1 cellular context compared by ENCODE assay signal in the genomic region with DNA sequence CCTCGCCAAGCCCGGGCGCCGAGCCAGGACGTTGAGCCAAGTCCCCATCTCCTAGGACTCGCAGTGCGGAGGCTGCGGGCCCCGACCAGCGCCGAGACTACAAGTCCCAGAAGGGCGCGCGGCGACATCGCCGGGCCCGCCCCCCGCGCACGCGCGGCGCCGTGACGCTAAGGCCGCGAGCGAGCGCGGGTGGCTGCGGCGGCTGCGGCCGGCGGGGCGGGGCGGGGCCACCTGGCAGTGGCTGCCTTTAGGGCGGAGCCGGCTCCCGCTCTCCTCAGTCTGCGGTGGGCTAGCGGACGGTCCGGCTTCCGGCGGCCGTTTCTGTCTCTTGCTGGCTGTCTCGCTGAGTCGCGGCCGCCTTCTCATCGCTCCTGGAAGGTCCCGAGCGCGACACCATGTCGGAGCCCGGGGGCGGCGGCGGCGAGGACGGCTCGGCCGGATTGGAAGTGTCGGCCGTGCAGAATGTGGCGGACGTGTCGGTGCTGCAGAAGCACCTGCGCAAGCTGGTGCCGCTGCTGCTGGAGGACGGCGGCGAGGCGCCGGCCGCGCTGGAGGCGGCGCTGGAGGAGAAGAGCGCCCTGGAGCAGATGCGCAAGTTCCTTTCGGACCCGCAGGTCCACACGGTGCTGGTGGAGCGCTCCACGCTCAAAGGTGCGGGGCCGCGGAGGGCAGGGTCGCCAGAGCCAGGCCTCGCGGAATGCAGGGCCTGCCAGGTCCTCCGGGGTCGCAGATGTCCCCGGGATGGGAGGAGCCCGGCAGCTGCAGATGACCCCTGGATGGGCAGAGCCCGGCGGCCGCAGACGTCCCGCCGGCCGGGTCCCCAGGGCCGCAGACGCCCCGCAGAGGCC.
TF ChIP-seq lines count a peak whose summit lies in the region.

A gene (plus strand): TSS at position 277 of the 848 bp plus-strand sequence. CDS start 119 bp downstream, at position 396.

TF ChIP-seq in K562, 482 proteins besides CTCF, POLR2A, EP300 and RAD21 (continued from another document and continues in another):
- TF ChIP-seq, protein P1, sequence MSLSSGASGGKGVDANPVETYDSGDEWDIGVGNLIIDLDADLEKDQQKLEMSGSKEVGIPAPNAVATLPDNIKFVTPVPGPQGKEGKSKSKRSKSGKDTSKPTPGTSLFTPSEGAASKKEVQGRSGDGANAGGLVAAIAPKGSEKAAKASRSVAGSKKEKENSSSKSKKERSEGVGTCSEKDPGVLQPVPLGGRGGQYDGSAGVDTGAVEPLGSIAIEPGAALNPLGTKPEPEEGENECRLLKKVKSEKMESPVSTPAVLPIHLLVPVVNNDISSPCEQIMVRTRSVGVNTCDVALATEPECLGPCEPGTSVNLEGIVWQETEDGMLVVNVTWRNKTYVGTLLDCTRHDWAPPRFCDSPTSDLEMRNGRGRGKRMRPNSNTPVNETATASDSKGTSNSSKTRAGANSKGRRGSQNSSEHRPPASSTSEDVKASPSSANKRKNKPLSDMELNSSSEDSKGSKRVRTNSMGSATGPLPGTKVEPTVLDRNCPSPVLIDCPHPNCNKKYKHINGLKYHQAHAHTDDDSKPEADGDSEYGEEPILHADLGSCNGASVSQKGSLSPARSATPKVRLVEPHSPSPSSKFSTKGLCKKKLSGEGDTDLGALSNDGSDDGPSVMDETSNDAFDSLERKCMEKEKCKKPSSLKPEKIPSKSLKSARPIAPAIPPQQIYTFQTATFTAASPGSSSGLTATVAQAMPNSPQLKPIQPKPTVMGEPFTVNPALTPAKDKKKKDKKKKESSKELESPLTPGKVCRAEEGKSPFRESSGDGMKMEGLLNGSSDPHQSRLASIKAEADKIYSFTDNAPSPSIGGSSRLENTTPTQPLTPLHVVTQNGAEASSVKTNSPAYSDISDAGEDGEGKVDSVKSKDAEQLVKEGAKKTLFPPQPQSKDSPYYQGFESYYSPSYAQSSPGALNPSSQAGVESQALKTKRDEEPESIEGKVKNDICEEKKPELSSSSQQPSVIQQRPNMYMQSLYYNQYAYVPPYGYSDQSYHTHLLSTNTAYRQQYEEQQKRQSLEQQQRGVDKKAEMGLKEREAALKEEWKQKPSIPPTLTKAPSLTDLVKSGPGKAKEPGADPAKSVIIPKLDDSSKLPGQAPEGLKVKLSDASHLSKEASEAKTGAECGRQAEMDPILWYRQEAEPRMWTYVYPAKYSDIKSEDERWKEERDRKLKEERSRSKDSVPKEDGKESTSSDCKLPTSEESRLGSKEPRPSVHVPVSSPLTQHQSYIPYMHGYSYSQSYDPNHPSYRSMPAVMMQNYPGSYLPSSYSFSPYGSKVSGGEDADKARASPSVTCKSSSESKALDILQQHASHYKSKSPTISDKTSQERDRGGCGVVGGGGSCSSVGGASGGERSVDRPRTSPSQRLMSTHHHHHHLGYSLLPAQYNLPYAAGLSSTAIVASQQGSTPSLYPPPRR (CRISPR knock-in tag; IDR thresholded peaks at IDR 0.05; ENCODE audit: borderline replicate concordance): no peak
- TF ChIP-seq JUNB (CRISPR knock-in tag; conservative IDR thresholded peaks at IDR 0.05): no peak
- TF ChIP-seq DPF2 (IDR thresholded peaks at IDR 0.05): no peak
- TF ChIP-seq FOXJ2 (tag; IDR thresholded peaks at IDR 0.05): no peak
- TF ChIP-seq, protein P2, sequence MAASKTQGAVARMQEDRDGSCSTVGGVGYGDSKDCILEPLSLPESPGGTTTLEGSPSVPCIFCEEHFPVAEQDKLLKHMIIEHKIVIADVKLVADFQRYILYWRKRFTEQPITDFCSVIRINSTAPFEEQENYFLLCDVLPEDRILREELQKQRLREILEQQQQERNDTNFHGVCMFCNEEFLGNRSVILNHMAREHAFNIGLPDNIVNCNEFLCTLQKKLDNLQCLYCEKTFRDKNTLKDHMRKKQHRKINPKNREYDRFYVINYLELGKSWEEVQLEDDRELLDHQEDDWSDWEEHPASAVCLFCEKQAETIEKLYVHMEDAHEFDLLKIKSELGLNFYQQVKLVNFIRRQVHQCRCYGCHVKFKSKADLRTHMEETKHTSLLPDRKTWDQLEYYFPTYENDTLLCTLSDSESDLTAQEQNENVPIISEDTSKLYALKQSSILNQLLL (CRISPR knock-in tag; IDR thresholded peaks at IDR 0.05; ENCODE audit: borderline replicate concordance): no peak
- peak; percentile 75 for TF ChIP-seq CREM (IDR thresholded peaks at IDR 0.05; ENCODE audit: low read depth)
- no peak for TF ChIP-seq HEY1 (CRISPR knock-in tag; IDR thresholded peaks at IDR 0.05; ENCODE audit: borderline replicate concordance)
- TF ChIP-seq, protein P3, sequence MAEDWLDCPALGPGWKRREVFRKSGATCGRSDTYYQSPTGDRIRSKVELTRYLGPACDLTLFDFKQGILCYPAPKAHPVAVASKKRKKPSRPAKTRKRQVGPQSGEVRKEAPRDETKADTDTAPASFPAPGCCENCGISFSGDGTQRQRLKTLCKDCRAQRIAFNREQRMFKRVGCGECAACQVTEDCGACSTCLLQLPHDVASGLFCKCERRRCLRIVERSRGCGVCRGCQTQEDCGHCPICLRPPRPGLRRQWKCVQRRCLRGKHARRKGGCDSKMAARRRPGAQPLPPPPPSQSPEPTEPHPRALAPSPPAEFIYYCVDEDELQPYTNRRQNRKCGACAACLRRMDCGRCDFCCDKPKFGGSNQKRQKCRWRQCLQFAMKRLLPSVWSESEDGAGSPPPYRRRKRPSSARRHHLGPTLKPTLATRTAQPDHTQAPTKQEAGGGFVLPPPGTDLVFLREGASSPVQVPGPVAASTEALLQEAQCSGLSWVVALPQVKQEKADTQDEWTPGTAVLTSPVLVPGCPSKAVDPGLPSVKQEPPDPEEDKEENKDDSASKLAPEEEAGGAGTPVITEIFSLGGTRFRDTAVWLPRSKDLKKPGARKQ (CRISPR knock-in tag; IDR thresholded peaks at IDR 0.05): no peak
- no peak for TF ChIP-seq KAT2B (IDR thresholded peaks at IDR 0.05; ENCODE audit: low read depth, low read length)
- no peak for TF ChIP-seq CSDE1 (IDR thresholded peaks at IDR 0.05)
- TF ChIP-seq KDM2B (CRISPR knock-in tag; IDR thresholded peaks at IDR 0.05): no peak
- peak; percentile 50; the same call in 1 of the 2 replicates for TF ChIP-seq ZBED1 (IDR thresholded peaks at IDR 0.05)
- TF ChIP-seq, protein P4, sequence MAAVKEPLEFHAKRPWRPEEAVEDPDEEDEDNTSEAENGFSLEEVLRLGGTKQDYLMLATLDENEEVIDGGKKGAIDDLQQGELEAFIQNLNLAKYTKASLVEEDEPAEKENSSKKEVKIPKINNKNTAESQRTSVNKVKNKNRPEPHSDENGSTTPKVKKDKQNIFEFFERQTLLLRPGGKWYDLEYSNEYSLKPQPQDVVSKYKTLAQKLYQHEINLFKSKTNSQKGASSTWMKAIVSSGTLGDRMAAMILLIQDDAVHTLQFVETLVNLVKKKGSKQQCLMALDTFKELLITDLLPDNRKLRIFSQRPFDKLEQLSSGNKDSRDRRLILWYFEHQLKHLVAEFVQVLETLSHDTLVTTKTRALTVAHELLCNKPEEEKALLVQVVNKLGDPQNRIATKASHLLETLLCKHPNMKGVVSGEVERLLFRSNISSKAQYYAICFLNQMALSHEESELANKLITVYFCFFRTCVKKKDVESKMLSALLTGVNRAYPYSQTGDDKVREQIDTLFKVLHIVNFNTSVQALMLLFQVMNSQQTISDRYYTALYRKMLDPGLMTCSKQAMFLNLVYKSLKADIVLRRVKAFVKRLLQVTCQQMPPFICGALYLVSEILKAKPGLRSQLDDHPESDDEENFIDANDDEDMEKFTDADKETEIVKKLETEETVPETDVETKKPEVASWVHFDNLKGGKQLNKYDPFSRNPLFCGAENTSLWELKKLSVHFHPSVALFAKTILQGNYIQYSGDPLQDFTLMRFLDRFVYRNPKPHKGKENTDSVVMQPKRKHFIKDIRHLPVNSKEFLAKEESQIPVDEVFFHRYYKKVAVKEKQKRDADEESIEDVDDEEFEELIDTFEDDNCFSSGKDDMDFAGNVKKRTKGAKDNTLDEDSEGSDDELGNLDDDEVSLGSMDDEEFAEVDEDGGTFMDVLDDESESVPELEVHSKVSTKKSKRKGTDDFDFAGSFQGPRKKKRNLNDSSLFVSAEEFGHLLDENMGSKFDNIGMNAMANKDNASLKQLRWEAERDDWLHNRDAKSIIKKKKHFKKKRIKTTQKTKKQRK (IDR thresholded peaks at IDR 0.05; ENCODE audit: borderline replicate concordance, low read depth, low read length): no peak
- no peak for TF ChIP-seq GTF2A2 (tag; IDR thresholded peaks at IDR 0.05)
- TF ChIP-seq L3MBTL2 (IDR thresholded peaks at IDR 0.05): no peak; the same call in 1 of the 2 replicates
- peak; percentile 66 for TF ChIP-seq HNRNPLL (IDR thresholded peaks at IDR 0.05; ENCODE audit: low read depth, low read length, poor library complexity, severe bottlenecking)
- no peak for TF ChIP-seq JUN (IDR thresholded peaks at IDR 0.05; ENCODE audit: borderline replicate concordance, low read depth, low read length)
- TF ChIP-seq JUN (CRISPR knock-in tag; IDR thresholded peaks at IDR 0.05; ENCODE audit: borderline replicate concordance): peak; percentile 62; the same call in 1 of the 2 replicates
- 0 out of 2 replicates have a peak, but pooled peaks have one; percentile 36 for TF ChIP-seq LCOR (CRISPR knock-in tag; IDR thresholded peaks at IDR 0.05)
- TF ChIP-seq, protein P5, sequence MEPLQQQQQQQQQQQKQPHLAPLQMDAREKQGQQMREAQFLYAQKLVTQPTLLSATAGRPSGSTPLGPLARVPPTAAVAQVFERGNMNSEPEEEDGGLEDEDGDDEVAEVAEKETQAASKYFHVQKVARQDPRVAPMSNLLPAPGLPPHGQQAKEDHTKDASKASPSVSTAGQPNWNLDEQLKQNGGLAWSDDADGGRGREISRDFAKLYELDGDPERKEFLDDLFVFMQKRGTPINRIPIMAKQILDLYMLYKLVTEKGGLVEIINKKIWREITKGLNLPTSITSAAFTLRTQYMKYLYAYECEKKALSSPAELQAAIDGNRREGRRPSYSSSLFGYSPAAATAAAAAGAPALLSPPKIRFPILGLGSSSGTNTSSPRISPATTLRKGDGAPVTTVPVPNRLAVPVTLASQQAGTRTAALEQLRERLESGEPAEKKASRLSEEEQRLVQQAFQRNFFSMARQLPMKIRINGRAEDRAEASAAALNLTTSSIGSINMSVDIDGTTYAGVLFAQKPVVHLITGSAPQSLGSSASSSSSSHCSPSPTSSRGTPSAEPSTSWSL (CRISPR knock-in tag; IDR thresholded peaks at IDR 0.05; ENCODE audit: borderline replicate concordance): no peak
- TF ChIP-seq U2AF1 (optimal IDR thresholded peaks at IDR 0.05; ENCODE audit: low read depth, low read length): no peak
- TF ChIP-seq ASH1L (IDR thresholded peaks at IDR 0.05; ENCODE audit: borderline replicate concordance, low read depth, partially characterized antibody): no peak
- TF ChIP-seq, protein P6, sequence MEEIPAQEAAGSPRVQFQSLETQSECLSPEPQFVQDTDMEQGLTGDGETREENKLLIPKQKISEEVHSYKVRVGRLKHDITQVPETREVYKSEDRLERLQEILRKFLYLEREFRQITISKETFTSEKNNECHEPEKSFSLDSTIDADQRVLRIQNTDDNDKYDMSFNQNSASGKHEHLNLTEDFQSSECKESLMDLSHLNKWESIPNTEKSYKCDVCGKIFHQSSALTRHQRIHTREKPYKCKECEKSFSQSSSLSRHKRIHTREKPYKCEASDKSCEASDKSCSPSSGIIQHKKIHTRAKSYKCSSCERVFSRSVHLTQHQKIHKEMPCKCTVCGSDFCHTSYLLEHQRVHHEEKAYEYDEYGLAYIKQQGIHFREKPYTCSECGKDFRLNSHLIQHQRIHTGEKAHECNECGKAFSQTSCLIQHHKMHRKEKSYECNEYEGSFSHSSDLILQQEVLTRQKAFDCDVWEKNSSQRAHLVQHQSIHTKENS (CRISPR knock-in tag; IDR thresholded peaks at IDR 0.05): no peak
- TF ChIP-seq, protein P7, sequence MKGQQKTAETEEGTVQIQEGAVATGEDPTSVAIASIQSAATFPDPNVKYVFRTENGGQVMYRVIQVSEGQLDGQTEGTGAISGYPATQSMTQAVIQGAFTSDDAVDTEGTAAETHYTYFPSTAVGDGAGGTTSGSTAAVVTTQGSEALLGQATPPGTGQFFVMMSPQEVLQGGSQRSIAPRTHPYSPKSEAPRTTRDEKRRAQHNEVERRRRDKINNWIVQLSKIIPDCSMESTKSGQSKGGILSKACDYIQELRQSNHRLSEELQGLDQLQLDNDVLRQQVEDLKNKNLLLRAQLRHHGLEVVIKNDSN (CRISPR knock-in tag; IDR thresholded peaks at IDR 0.05): no peak
- TF ChIP-seq YBX1 (IDR thresholded peaks at IDR 0.05): no peak
- 0 out of 2 replicates have a peak, but pooled peaks have one; percentile 22 for TF ChIP-seq CBX1 (IDR thresholded peaks at IDR 0.05; ENCODE audit: low read depth)
- no peak for TF ChIP-seq ZNF23 (CRISPR knock-in tag; IDR thresholded peaks at IDR 0.05)
- TF ChIP-seq ZNF146 (CRISPR knock-in tag; IDR thresholded peaks at IDR 0.05; ENCODE audit: unreplicated experiment): no peak
- TF ChIP-seq, protein P8, sequence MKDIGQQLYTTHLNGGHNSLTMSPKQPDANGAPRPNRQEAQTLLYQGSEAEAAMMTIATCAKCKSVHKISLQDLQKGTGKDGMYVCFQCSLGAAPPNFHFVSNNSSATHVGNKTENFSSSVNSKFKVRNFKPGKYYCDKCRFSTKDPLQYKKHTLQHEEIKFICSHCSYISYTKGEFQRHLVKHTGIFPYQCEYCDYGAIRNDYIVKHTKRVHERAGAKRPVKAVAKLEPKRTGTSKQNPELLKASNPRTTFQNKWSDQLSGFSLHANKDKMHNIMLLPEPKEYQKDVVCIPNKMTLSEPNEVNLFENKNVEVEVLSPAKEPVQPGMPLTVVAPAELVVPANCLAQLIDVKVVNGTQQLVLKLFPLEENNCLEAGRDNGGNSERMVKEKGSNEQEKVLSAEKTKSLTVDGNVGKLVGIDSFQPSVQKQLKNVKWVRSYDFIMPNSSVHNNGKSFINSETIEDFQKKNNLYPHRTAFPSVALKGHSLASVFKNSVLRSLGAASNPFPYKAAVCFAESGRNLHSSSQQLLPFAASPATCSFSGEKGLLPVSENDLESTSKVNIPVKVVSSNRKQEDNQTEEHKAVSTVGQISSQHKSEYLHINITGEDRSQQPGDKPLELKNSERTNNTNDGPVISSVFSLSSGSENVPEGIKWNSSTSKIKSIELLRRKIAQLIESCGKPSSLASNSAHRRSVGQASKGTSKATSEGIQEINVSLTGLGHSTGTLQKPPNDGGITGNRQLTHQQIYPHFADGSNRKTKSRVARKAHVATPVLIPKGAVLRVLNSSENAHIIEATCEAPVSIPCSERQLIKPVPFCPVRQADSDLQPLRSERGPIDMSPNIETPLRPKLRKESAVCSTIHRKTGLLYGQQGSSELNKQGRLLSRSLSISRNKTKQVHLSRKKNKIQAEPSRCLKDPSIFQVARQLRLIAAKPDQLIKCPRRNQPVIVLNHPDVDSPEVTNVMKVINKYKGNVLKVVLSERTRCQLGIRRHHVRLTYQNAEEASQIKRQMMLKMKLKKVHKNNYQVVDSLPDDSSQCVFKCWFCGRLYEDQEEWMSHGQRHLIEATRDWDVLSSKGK (CRISPR knock-in tag; IDR thresholded peaks at IDR 0.05): no peak
- TF ChIP-seq RFX1 (IDR thresholded peaks at IDR 0.05): no peak
- no peak for TF ChIP-seq CBFA2T3 (IDR thresholded peaks at IDR 0.05)
- TF ChIP-seq ZFP36 (IDR thresholded peaks at IDR 0.05; ENCODE audit: low read depth, low read length, partially characterized antibody): no peak
- no peak for TF ChIP-seq BCOR (IDR thresholded peaks at IDR 0.05)
- TF ChIP-seq ZNF583 (CRISPR knock-in tag; IDR thresholded peaks at IDR 0.05): no peak
- TF ChIP-seq POLR3A (IDR thresholded peaks at IDR 0.05; ENCODE audit: borderline replicate concordance, extremely low read depth, insufficient read depth, insufficient read length): no peak
- peak; percentile 89 for TF ChIP-seq RBFOX2 (IDR thresholded peaks at IDR 0.05; ENCODE audit: low read depth, low read length)
- no peak for TF ChIP-seq RBM22 (IDR thresholded peaks at IDR 0.05; ENCODE audit: low read depth, low read length, poor library complexity, severe bottlenecking)
